Comparison of ENCODE assay signal across 9 cellular contexts in the genomic region with DNA sequence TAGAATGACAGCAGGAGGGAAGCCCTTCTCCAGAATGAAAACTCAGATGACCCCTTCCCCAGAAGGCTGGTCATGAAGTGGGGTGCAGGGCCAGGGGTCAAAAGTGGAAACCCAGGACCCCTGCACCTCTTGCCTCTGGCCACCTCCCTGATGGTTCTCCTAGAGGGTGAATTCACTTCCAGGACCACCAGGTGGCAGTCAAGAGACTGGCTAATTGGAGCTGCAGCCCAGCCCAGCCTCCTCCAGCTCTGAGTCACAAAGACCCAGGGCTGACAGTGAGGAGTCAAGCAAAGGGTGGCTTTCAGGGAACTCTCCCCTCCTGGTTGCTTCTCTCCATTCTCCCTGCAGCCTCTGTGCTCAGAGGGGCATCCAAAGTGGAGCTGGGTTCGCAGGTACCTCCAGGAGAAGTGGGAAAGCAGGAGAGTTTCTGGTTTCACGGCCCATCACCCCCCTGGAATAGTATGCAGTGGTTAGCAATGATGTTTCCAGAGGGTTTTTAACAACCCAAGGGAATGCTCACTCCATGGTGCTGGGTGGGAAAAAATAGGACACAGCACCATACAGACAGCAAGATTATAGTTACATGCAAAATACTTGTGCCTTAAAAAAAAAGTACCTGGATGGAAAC. TPM values are rescaled to one million over a fixed set of nuclear protein-coding genes. Genes with fewer than 3 reads are reported as not detected.
DNase-seq lines count a peak whose midpoint lies in the region; ATAC-seq and TF ChIP-seq lines count a peak whose summit lies in the region.
"Had no signal": no experiment of that assay in that cellular context is flagged by ENCODE, and none has a peak within 500 bp of the region (broad histone marks: within the 10 kb centered on the region; RNA-seq: fewer than 3 reads in every experiment).

No MANE protein-coding gene starts in this region.

- no peak overlapping the region for H3K9ac ChIP-seq in KMS-11

- H3K79me2 ChIP-seq in KMS-11 (ENCODE audit: insufficient read depth, low read depth) = no peaks in the 10 kb centered on the region

- peaks cover 60% of the 10 kb centered on the region for H3K27me3 ChIP-seq in KMS-11 (ENCODE audit: insufficient read depth, low read depth)

- H3K4me3 Mint-ChIP-seq in neural crest cell = peak overlapping the region; percentile 69

- H4K20me1 ChIP-seq in KMS-11 (ENCODE audit: insufficient read depth) = no peaks in the 10 kb centered on the region

- DNase-seq in GM03348 (ENCODE audit: low spot score) (peak; percentile 93), RPMI7951 (ENCODE audit: low read depth) (peak; percentile 78), activated T-helper 1 cell treated with Interleukin-2 at 50 U/mL for 16 hours (ENCODE audit: low read depth) (peak; percentile 43), fibroblast of the aortic adventitia (ENCODE audit: low read depth) (peak; percentile 86), neural crest cell (ENCODE audit: low read depth, low spot score) (peak; percentile 90)
- DNase-seq in stimulated activated naive CD8-positive, alpha-beta T cell treated with anti-CD3 and anti-CD28 coated beads, Interleukin-15, Interleukin-2, amounts not matched to agents 100 U/mL and 50 U/mL, for 24 hours = peak; percentile 86

- peak; percentile 87 for TF ChIP-seq CTCF in KMS-11 (conservative IDR thresholded peaks at IDR 0.05; ENCODE audit: low read depth, low read length)
- TF ChIP-seq CTCF in fibroblast of the aortic adventitia (IDR thresholded peaks at IDR 0.05; ENCODE audit: insufficient read depth, low read length) = peak; percentile 96
- TF ChIP-seq CTCF in neural crest cell (conservative IDR thresholded peaks at IDR 0.05) = peak; percentile 91

- H3K36me3 Mint-ChIP-seq in neural crest cell (ENCODE audit: low read depth) = no peaks in the 10 kb centered on the region

- H2AFZ ChIP-seq in KMS-11 (ENCODE audit: low read depth) = no peak overlapping the region

- no peak overlapping the region for H3K4me2 ChIP-seq in KMS-11

- H3K36me3 ChIP-seq in KMS-11 (ENCODE audit: insufficient read depth) = no peaks in the 10 kb centered on the region

- peaks cover 18% of the 10 kb centered on the region for H3K4me1 Mint-ChIP-seq in neural crest cell

- no peak overlapping the region for H3K27ac ChIP-seq in KMS-11

- ATAC-seq in stimulated activated naive CD8-positive, alpha-beta T cell treated with anti-CD3 and anti-CD28 coated beads, Interleukin-15, Interleukin-2, amounts not matched to agents 100 U/mL and 50 U/mL, for 24 hours = peak; percentile 89
- no peak for ATAC-seq in HG02798 (IDR thresholded peaks at IDR 0.05; ENCODE audit: poor library complexity, unreplicated experiment)

- no peaks in the 10 kb centered on the region for H3K27me3 Mint-ChIP-seq in neural crest cell (ENCODE audit: low read depth)

- no peaks in the 10 kb centered on the region for H3K9me3 Mint-ChIP-seq in neural crest cell

- H3K4me3 ChIP-seq in KMS-11 (IDR thresholded peaks at IDR 0.05; ENCODE audit: insufficient read depth, low read depth, low read length) = no peak overlapping the region
- H3K4me3 ChIP-seq in fibroblast of the aortic adventitia (ENCODE audit: low read depth, low read length) = no peak overlapping the region

- H3K27ac Mint-ChIP-seq in neural crest cell (ENCODE audit: unreplicated experiment) = no peak overlapping the region

- H3K4me1 ChIP-seq in KMS-11 (ENCODE audit: low read depth, poor library complexity, severe bottlenecking) = no peaks in the 10 kb centered on the region

RNA-seq across cellular contexts. Expression of gene EPHB2, which starts 6.1 kb away (rescaled TPM):
- 1.4 and 2.3 TPM in 2 replicates for total RNA-seq in RPMI7951 (2014; rRNA removed; shearing (Covaris generic))
- total RNA-seq in fibroblast of the aortic adventitia (ENCODE audit: low replicate concordance) (3.8 and 24.9 TPM in 2 replicates), neural crest cell (57.2 and 60.3 TPM in 2 replicates)

RNA-seq across cellular contexts. Expression of gene C1QB, which starts 51.5 kb away (rescaled TPM):
- not detected in 2 replicates for total RNA-seq in RPMI7951 (2014; rRNA removed; shearing (Covaris generic))
- total RNA-seq in fibroblast of the aortic adventitia (ENCODE audit: low replicate concordance) (not detected in 2 replicates), neural crest cell (not detected in 2 replicates)
- total RNA-seq: glomerular endothelial cell had no signal

Comparison
In these comparisons a context has a peak if more than half of its experiments do, and no peak if none do; other contexts are left out.
1. DNase-seq: peak in every context shown above with its lines; median percentile 93 in GM03348; 90 in neural crest cell; 86 in fibroblast of the aortic adventitia; 86 in stimulated activated naive CD8-positive, alpha-beta T cell treated with anti-CD3 and anti-CD28 coated beads, Interleukin-15, Interleukin-2, amounts not matched to agents 100 U/mL and 50 U/mL, for 24 hours; 78 in RPMI7951; 43 in activated T-helper 1 cell treated with Interleukin-2 at 50 U/mL for 16 hours.